22 cellular contexts compared by ENCODE assay signal in genomic region chr6:49499121-49499520, GRCh38.
"Had no signal": no experiment of that assay in that cellular context is flagged by ENCODE, and none has a peak within 500 bp of the region (broad histone marks: within the 10 kb centered on the region; RNA-seq: fewer than 3 reads in every experiment).

No MANE protein-coding gene starts in this region.

- DNase-seq: activated CD4-positive, alpha-beta memory T cell treated with anti-CD3 and anti-CD28 coated beads, Interleukin-2, amount 10 ng/mL, durations not matched to agents 7 days and 5 days; activated CD4-positive, alpha-beta T cell treated with anti-CD3 and anti-CD28 coated beads for 1 hour; activated CD4-positive, alpha-beta T cell treated with anti-CD3 and anti-CD28 coated beads for 4 hours; activated CD4-positive, alpha-beta T cell treated with anti-CD3 and anti-CD28 coated beads, Interleukin-2, amount 10 ng/mL, durations not matched to agents 7 days and 5 days; activated CD4-positive, alpha-beta T cell treated with anti-CD3 and anti-CD28 coated beads, Interleukin-2, amount 50 U/mL, for 4 hours; activated CD4-positive, CD25-positive, alpha-beta regulatory T cell; activated CD8-positive, alpha-beta memory T cell treated with anti-CD3 and anti-CD28 coated beads, Interleukin-2, amount 50 U/mL, for 48 hours; activated effector memory CD4-positive, alpha-beta T cell treated with Interleukin-2 at 50 U/mL for 16 hours; activated gamma-delta T cell treated with Interleukin-2 at 50 U/mL for 16 hours; activated naive CD4-positive, alpha-beta T cell treated with anti-CD3 and anti-CD28 coated beads, Interleukin-2, amount 50 U/mL, for 16 hours; activated naive CD4-positive, alpha-beta T cell treated with Interleukin-2 at 50 U/mL for 16 hours; activated T-cell treated with anti-CD3 and anti-CD28 coated beads for 4 hours; activated T-cell treated with anti-CD3 and anti-CD28 coated beads, Interleukin-2, amount 50 U/mL, for 24 hours; amniotic stem cell; anterior cingulate cortex; brain microvascular endothelial cell; dorsolateral prefrontal cortex; effector memory CD8-positive, alpha-beta T cell; erythroblast; foreskin melanocyte; heart right ventricle; T1000 had no signal
